ENCODE assay signal across 20 cellular contexts in genomic region chr1:29628190-29628589, GRCh38.
DNase-seq lines count a peak whose midpoint lies in the region; ATAC-seq and TF ChIP-seq lines count a peak whose summit lies in the region.
"Had no signal": no experiment of that assay in that cellular context is flagged by ENCODE, and none has a peak within 500 bp of the region (broad histone marks: within the 10 kb centered on the region; RNA-seq: fewer than 3 reads in every experiment).

No MANE protein-coding gene starts in this region.

- peaks cover 6% of the 10 kb centered on the region for H3K27me3 Mint-ChIP-seq in activated T-cell treated with anti-CD3 and anti-CD28 coated beads, Interleukin-2, amount 50 U/mL, for 4 hours (ENCODE audit: low read depth)
- H3K27me3 Mint-ChIP-seq: CD4-positive, CD25-positive, alpha-beta regulatory T cell had no signal

- DNase-seq in right atrium auricular region (ENCODE audit: low spot score) (peak; percentile 2), heart right ventricle (no peak), ecto neural progenitor cell (ENCODE audit: low spot score) (peak; percentile 24), posterior vena cava (ENCODE audit: low spot score) (peak; percentile 15), MG63 (no peak)
- no peak for DNase-seq in activated naive CD4-positive, alpha-beta T cell (lab: John Stamatoyannopoulos, UW)
- DNase-seq in activated T-cell treated with anti-CD3 and anti-CD28 coated beads, Interleukin-2, amount 50 U/mL, for 4 hours, result no peak
- DNase-seq: ACHN; BE2C; C1 segment of cervical spinal cord; CD4-positive, CD25-positive, alpha-beta regulatory T cell; CD8-positive, alpha-beta memory T cell; COR-L47; DMS 273 treated with DMSO at 0.1 percent for 48 hours; DMS53; DND-41; EL had no signal

- peaks cover 4% of the 10 kb centered on the region for H3K9me3 Mint-ChIP-seq in activated T-cell treated with anti-CD3 and anti-CD28 coated beads, Interleukin-2, amount 50 U/mL, for 4 hours
- H3K9me3 Mint-ChIP-seq: H9 had no signal

- H3K27me3 ChIP-seq in right atrium auricular region (no peaks in the 10 kb centered on the region), heart right ventricle (peaks cover 0 to 24% (median 4%) of the 10 kb centered on the region in 7 donors), MG63 (no peaks in the 10 kb centered on the region)
- H3K27me3 ChIP-seq: BE2C had no signal

- no peak for ATAC-seq in heart right ventricle
- ATAC-seq in activated T-cell treated with anti-CD3 and anti-CD28 coated beads, Interleukin-2, amount 50 U/mL, for 4 hours, result no peak
- ATAC-seq: GM12878, HepG2 had no signal

- TF ChIP-seq CTCF in right atrium auricular region (IDR thresholded peaks at IDR 0.05), result no peak
- TF ChIP-seq CTCF in heart right ventricle (IDR thresholded peaks at IDR 0.05), result no peak

- intact Hi-C loops in heart right ventricle (cut with DNase I) (no loop called here), posterior vena cava (cut with DNase I) (no loop called here)

- 82 to 83% methylated on average over 2 of the region's 2 CpGs for WGBS in heart right ventricle, 2 donors

- H3K36me3 Mint-ChIP-seq in activated T-cell treated with anti-CD3 and anti-CD28 coated beads, Interleukin-2, amount 50 U/mL, for 4 hours (ENCODE audit: insufficient read depth), result no peaks in the 10 kb centered on the region
- H3K36me3 Mint-ChIP-seq: CD4-positive, CD25-positive, alpha-beta regulatory T cell had no signal

- H3K4me1 Mint-ChIP-seq in activated T-cell treated with anti-CD3 and anti-CD28 coated beads, Interleukin-2, amount 50 U/mL, for 4 hours (ENCODE audit: low read depth), result no peaks in the 10 kb centered on the region
- H3K4me1 Mint-ChIP-seq: CD4-positive, CD25-positive, alpha-beta regulatory T cell; CD8-positive, alpha-beta memory T cell had no signal

- peaks cover 0 to 8% of the 10 kb centered on the region in 2 donors for H3K9me3 ChIP-seq in right atrium auricular region
- H3K9me3 ChIP-seq in heart right ventricle, result peaks cover 0 to 12% (median 0%) of the 10 kb centered on the region in 11 donors
- H3K9me3 ChIP-seq in MG63, result no peaks in the 10 kb centered on the region
- H3K9me3 ChIP-seq: BE2C had no signal

- H3K4me1 ChIP-seq in right atrium auricular region (no peaks in the 10 kb centered on the region), heart right ventricle (no peaks in the 10 kb centered on the region)
- H3K4me1 ChIP-seq: BE2C had no signal

- H3K27ac ChIP-seq in right atrium auricular region (no peak overlapping the region), heart right ventricle (no peak overlapping the region)

- H3K36me3 ChIP-seq in right atrium auricular region (no peaks in the 10 kb centered on the region), heart right ventricle (no peaks in the 10 kb centered on the region), MG63 (no peaks in the 10 kb centered on the region)
- H3K36me3 ChIP-seq: BE2C had no signal

- no peak overlapping the region for H3K4me3 Mint-ChIP-seq in activated T-cell treated with anti-CD3 and anti-CD28 coated beads, Interleukin-2, amount 50 U/mL, for 4 hours
- H3K4me3 Mint-ChIP-seq: CD8-positive, alpha-beta memory T cell; H9 had no signal

- H3K4me3 ChIP-seq in right atrium auricular region (no peak overlapping the region), heart right ventricle (no peak overlapping the region), MG63 (no peak overlapping the region)
- H3K4me3 ChIP-seq: GM12878 had no signal

Comparison
In these comparisons a context has a peak if more than half of its experiments do, and no peak if none do; other contexts are left out.
1. DNase-seq: peak in right atrium auricular region (single experiment), ecto neural progenitor cell (single experiment) and posterior vena cava (single experiment); none in heart right ventricle (0 of 2), activated naive CD4-positive, alpha-beta T cell (0 of 4), MG63 (single experiment) and activated T-cell treated with anti-CD3 and anti-CD28 coated beads, Interleukin-2, amount 50 U/mL, for 4 hours (single experiment).